1 cellular context compared by ENCODE assay signal in the genomic region with DNA sequence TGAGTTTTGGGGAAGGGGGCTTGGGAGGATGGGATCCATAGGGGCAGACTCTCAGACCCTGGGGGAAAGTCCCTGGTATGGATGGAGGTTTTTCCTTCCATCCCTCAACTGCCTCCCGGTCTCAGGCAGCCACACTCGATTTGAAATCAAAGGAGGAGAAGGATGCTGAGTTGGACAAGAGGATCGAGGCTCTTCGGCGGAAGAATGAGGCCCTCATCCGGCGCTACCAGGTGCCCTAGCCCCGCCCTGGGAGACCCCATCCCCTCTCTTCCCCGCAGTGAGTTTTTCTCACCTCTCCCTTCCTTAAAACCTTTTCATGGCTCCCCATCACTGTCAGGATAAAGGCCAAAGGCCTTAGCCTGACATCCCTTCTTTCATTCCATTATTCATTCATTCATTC.
TF ChIP-seq lines count a peak whose summit lies in the region.

No MANE protein-coding gene starts in this region.

TF ChIP-seq in endothelial cell of umbilical vein, 7 proteins besides CTCF, POLR2A, EP300 and RAD21:
- TF ChIP-seq, protein P1, sequence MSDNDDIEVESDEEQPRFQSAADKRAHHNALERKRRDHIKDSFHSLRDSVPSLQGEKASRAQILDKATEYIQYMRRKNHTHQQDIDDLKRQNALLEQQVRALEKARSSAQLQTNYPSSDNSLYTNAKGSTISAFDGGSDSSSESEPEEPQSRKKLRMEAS (IDR thresholded peaks at IDR 0.05; ENCODE audit: insufficient read depth, insufficient read length) = no peak
- TF ChIP-seq FOS (IDR thresholded peaks at IDR 0.05; ENCODE audit: borderline replicate concordance, insufficient read depth, low read length) (no peak), JUN (IDR thresholded peaks at IDR 0.05; ENCODE audit: borderline replicate concordance, insufficient read depth, insufficient read length, low read depth) (no peak), MYC (IDR thresholded peaks at IDR 0.05; ENCODE audit: low read depth, low read length) (no peak), GATA2 (IDR thresholded peaks at IDR 0.05; ENCODE audit: insufficient read depth, insufficient read length, low read depth, low read length) (no peak), EZH2 (IDR thresholded peaks at IDR 0.05; ENCODE audit: borderline replicate concordance, low read depth, low read length, severe bottlenecking) (no peak), POLR2AphosphoS5 (IDR thresholded peaks at IDR 0.05; ENCODE audit: insufficient read depth, low read depth, low read length) (no peak)
